Comparison of ENCODE assay signal across 8 cellular contexts in the genomic region with DNA sequence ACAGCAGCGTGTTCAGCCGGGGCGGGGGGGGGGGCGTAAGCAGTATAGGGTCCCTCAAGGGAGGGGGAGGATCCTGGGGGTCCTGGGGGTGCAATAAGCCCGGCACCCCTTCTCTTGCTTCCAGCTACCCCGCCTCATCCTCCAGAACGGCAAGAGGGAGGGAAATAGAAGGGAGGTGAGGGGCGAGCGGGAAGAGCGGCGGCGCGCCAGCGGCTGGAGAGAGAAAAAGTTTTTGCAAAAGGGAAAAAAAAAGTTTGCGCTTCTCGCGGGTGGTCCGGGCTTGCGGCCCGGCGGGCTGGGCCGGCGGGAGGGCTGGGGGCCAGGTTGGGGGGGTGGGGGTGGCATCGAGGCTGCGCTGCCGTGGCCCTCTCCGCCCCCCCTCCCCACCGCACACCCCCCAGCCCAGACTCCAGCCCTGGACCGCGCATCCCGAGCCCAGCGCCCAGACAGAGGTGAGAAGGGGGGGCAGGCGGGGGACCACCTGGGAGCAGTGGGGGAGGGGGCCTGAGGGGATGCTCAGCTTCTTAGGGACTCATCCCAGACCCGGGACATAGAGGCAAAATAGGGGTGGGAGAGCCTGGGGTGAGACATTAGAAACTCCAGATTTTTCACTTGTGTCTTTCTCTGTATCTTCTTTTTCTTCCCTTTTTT. TPM values are rescaled to one million over a fixed set of nuclear protein-coding genes. Genes with fewer than 3 reads are reported as not detected.
DNase-seq lines count a peak whose midpoint lies in the region; ATAC-seq and TF ChIP-seq lines count a peak whose summit lies in the region.

A gene (plus strand): TSS at position 36 of the 651 bp plus-strand sequence. CDS start 3,907 bp downstream, outside the sequence.

- H2AFZ ChIP-seq in ACC112 (ENCODE audit: low read length, unreplicated experiment) (peak within 1 kb of the TSS; percentile 34), GM23338 (no peak within 1 kb of the TSS)

- H3K4me3 Mint-ChIP-seq in GM23338: peak within 1 kb of the TSS; percentile 82
- H3K4me3 Mint-ChIP-seq in activated naive CD8-positive, alpha-beta T cell treated with anti-CD3 and anti-CD28 coated beads for 36 hours: peak within 1 kb of the TSS; percentile 88
- H3K4me3 Mint-ChIP-seq in stimulated activated memory B cell treated with anti-CD40 and anti-IgM and Interleukin-4, amounts not matched to agents 10 μg/mL and 1 μg/mL and 100 μg/mL, for 72 hours: peak within 1 kb of the TSS; percentile 97

- TF ChIP-seq CTCF in GM23338 (conservative IDR thresholded peaks at IDR 0.05; ENCODE audit: low read depth in 2 of 2): no peak

- H3K27ac ChIP-seq in ACC112 (ENCODE audit: low read depth, low read length) (peak within 1 kb of the TSS; percentile 52), GM23338 (ENCODE audit: low read depth) (peak within 1 kb of the TSS; percentile 100)

- H3K27me3 Mint-ChIP-seq in GM23338 (ENCODE audit: insufficient read depth, low read depth, poor library complexity): peaks cover 45% of the 10 kb centered on the region
- H3K27me3 Mint-ChIP-seq in activated naive CD8-positive, alpha-beta T cell treated with anti-CD3 and anti-CD28 coated beads for 36 hours: peaks cover 5% of the 10 kb centered on the region
- no peaks in the 10 kb centered on the region for H3K27me3 Mint-ChIP-seq in stimulated activated memory B cell treated with anti-CD40 and anti-IgM and Interleukin-4, amounts not matched to agents 10 μg/mL and 1 μg/mL and 100 μg/mL, for 72 hours

- H3K9me3 Mint-ChIP-seq in GM23338: no peaks in the 10 kb centered on the region; the same call in 2 of the 3 replicates
- no peaks in the 10 kb centered on the region for H3K9me3 Mint-ChIP-seq in activated naive CD8-positive, alpha-beta T cell treated with anti-CD3 and anti-CD28 coated beads for 36 hours
- no peaks in the 10 kb centered on the region for H3K9me3 Mint-ChIP-seq in stimulated activated memory B cell treated with anti-CD40 and anti-IgM and Interleukin-4, amounts not matched to agents 10 μg/mL and 1 μg/mL and 100 μg/mL, for 72 hours

- peaks cover 22% of the 10 kb centered on the region for H3K4me1 ChIP-seq in ACC112 (ENCODE audit: control insufficient read depth, insufficient read depth, low read length, unreplicated experiment)
- H3K4me1 ChIP-seq in GM23338 (ENCODE audit: insufficient read depth): peaks cover 35% of the 10 kb centered on the region

- DNase-seq in GM23338 (ENCODE audit: low spot score): peak; percentile 71
- no peak for DNase-seq in activated naive CD8-positive, alpha-beta T cell treated with anti-CD3 and anti-CD28 coated beads for 36 hours
- DNase-seq in NCI-H2081 (lab: John Stamatoyannopoulos, UW): no peak

- peaks cover 47% of the 10 kb centered on the region for H3K4me1 Mint-ChIP-seq in GM23338
- H3K4me1 Mint-ChIP-seq in activated naive CD8-positive, alpha-beta T cell treated with anti-CD3 and anti-CD28 coated beads for 36 hours: peaks cover 59% of the 10 kb centered on the region
- H3K4me1 Mint-ChIP-seq in stimulated activated memory B cell treated with anti-CD40 and anti-IgM and Interleukin-4, amounts not matched to agents 10 μg/mL and 1 μg/mL and 100 μg/mL, for 72 hours: peaks cover 77% of the 10 kb centered on the region

- H3K9me2 ChIP-seq in GM23338 (ENCODE audit: insufficient read depth): no peaks in the 10 kb centered on the region

- H3K4me2 ChIP-seq in GM23338: peak within 1 kb of the TSS; percentile 100

- peaks cover 25% of the 10 kb centered on the region for H3F3A ChIP-seq in GM23338 (replicated peaks; ENCODE audit: low read depth)

- H4K20me1 ChIP-seq in GM23338 (replicated peaks; ENCODE audit: insufficient read depth): no peaks in the 10 kb centered on the region; the same call in 1 of the 2 replicates

- H3K4me3 ChIP-seq in ACC112 (ENCODE audit: low read depth, low read length) (peak within 1 kb of the TSS; percentile 79), GM23338 (peak within 1 kb of the TSS; percentile 97), iPS-11a (ENCODE audit: low read depth, low read length) (peak within 1 kb of the TSS; percentile 56)

- H3K27ac Mint-ChIP-seq in GM23338: peak within 1 kb of the TSS; percentile 98
- peak within 1 kb of the TSS; percentile 97 for H3K27ac Mint-ChIP-seq in activated naive CD8-positive, alpha-beta T cell treated with anti-CD3 and anti-CD28 coated beads for 36 hours
- H3K27ac Mint-ChIP-seq in stimulated activated memory B cell treated with anti-CD40 and anti-IgM and Interleukin-4, amounts not matched to agents 10 μg/mL and 1 μg/mL and 100 μg/mL, for 72 hours: peak within 1 kb of the TSS; percentile 90

- H3K36me3 ChIP-seq in ACC112 (ENCODE audit: insufficient read depth, low read length): no peaks in the 10 kb centered on the region
- H3K36me3 ChIP-seq in GM23338 (ENCODE audit: insufficient read depth): no peaks in the 10 kb centered on the region

- H3K36me3 Mint-ChIP-seq in GM23338 (ENCODE audit: low read depth): peaks cover 28% of the 10 kb centered on the region
- no peaks in the 10 kb centered on the region for H3K36me3 Mint-ChIP-seq in activated naive CD8-positive, alpha-beta T cell treated with anti-CD3 and anti-CD28 coated beads for 36 hours
- no peaks in the 10 kb centered on the region for H3K36me3 Mint-ChIP-seq in stimulated activated memory B cell treated with anti-CD40 and anti-IgM and Interleukin-4, amounts not matched to agents 10 μg/mL and 1 μg/mL and 100 μg/mL, for 72 hours

- H3K27me3 ChIP-seq in ACC112 (ENCODE audit: insufficient read depth, low read length) (peaks cover 8% of the 10 kb centered on the region), GM23338 (ENCODE audit: insufficient read depth) (no peaks in the 10 kb centered on the region)

- no peaks in the 10 kb centered on the region for H3K79me2 ChIP-seq in ACC112 (ENCODE audit: control insufficient read depth, insufficient read depth, low read length, unreplicated experiment)
- H3K79me2 ChIP-seq in GM23338 (replicated peaks; ENCODE audit: insufficient read depth): peaks cover 23% of the 10 kb centered on the region

- ATAC-seq in GM23338 (no peak; the same call in 2 of the 3 replicates), GM21360 (IDR thresholded peaks at IDR 0.05; ENCODE audit: unreplicated experiment) (no peak), GM21619 (IDR thresholded peaks at IDR 0.05; ENCODE audit: unreplicated experiment) (no peak)
- ATAC-seq in stimulated activated memory B cell treated with anti-CD40 and anti-IgM and Interleukin-4, amounts not matched to agents 10 μg/mL and 1 μg/mL and 100 μg/mL, for 72 hours: peak; percentile 35

TF ChIP-seq in GM23338, 12 proteins besides CTCF, POLR2A, EP300 and RAD21:
- TF ChIP-seq EZH2 (IDR thresholded peaks at IDR 0.05; ENCODE audit: low read depth, unreplicated experiment): no peak
- TF ChIP-seq POLR2AphosphoS5 (IDR thresholded peaks at IDR 0.05; ENCODE audit: low read depth): no peak
- TF ChIP-seq ZNF331 (CRISPR knock-in tag; IDR thresholded peaks at IDR 0.05; ENCODE audit: low read depth): no peak
TF ChIP-seq in GM23338: peak in this region for 0.

RNA-seq across cellular contexts. Expression of the gene that starts here (rescaled TPM):
- 16.1 and 18.1 TPM in 2 replicates for total RNA-seq in GM23338 (2014; rRNA removed; shearing (Covaris generic))
- polyA plus RNA-seq in GM23338 (2016; fragmentation: Nextera tagmentation; extraction: Ambion mirVana): 4.8 and 5.6 TPM in 2 replicates
- total RNA-seq in activated naive CD8-positive, alpha-beta T cell treated with anti-CD3 and anti-CD28 coated beads for 36 hours: under 1 TPM; 0.56 to 0.62 TPM

Comparison
In these comparisons a context has a peak if more than half of its experiments do, and no peak if none do; other contexts are left out.
1. RNA of the gene that starts here (total RNA-seq): 16.1 to 18.1 TPM in GM23338; 0.56 to 0.62 TPM in activated naive CD8-positive, alpha-beta T cell treated with anti-CD3 and anti-CD28 coated beads for 36 hours; every median in the first group is over 10 times any median in the second.
2. Peak in every context shown above with its lines, with median percentiles within 50 percentile points of each other: H3K4me3 ChIP-seq, H3K27ac Mint-ChIP-seq and H3K4me3 Mint-ChIP-seq.